Comparison of ENCODE assay signal across 23 cellular contexts in the genomic region with DNA sequence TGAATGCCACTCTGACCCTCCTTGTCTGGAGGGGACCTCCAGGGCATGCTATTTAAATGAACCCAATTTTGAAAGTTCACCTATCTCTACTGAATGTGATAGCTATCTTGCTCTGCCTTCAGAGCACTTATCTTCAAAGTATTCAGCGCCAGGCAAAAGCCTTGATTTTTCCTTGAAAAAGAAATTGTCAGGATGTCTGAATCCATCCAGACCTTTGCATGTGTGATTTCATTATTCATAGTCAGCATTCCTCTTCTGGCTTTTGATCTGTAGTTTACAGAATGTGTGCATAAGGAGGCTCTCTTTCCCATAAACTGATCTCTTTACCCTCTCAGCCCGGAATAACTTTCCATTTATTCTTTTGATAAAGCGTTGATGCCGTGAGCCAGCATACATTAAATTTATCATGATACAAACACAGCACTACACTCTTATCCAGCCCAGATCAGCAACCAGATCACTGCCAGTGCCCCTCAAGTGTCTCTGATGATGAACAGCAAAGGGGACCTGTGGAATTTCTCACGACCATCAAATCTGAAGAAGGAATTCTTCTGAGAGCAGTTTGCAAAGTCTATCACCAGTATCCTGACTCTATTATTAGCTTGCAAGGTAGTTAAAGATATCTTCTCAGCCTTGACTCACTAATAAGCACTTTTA.
DNase-seq lines count a peak whose midpoint lies in the region; ATAC-seq and TF ChIP-seq lines count a peak whose summit lies in the region.
"Had no signal": no experiment of that assay in that cellular context is flagged by ENCODE, and none has a peak within 500 bp of the region (broad histone marks: within the 10 kb centered on the region; RNA-seq: fewer than 3 reads in every experiment).

No MANE protein-coding gene starts in this region.

- H4K20me1 ChIP-seq in hepatocyte (ENCODE audit: insufficient read depth, poor library complexity, severe bottlenecking): no peaks in the 10 kb centered on the region
- no peaks in the 10 kb centered on the region for H4K20me1 ChIP-seq in smooth muscle cell (ENCODE audit: low read depth)

- no peak overlapping the region for H3K4me3 ChIP-seq in HUES6 (ENCODE audit: low read depth, low read length)
- H3K4me3 ChIP-seq in SJSA1: no peak overlapping the region
- no peak overlapping the region for H3K4me3 ChIP-seq in hepatocyte
- peak overlapping the region; percentile 15 for H3K4me3 ChIP-seq in smooth muscle cell
- H3K4me3 ChIP-seq: ascending aorta, esophagus squamous epithelium, suprapubic skin had no signal

- 48% methylated on average over 5 of the region's 5 CpGs for WGBS in hepatocyte (ENCODE audit: low lambda C conversion rate, missing lambda C conversion rate)
- WGBS in smooth muscle cell (ENCODE audit: low lambda C conversion rate): 23% methylated on average over 5 of the region's 5 CpGs

- DNase-seq in SJSA1 (ENCODE audit: low read depth in 1 of 2, low spot score in 2 of 2) (no peak), hepatocyte (ENCODE audit: low spot score) (no peak), smooth muscle cell (lab: John Stamatoyannopoulos, UW; ENCODE audit: unreplicated experiment) (no peak), DMS79 treated with DMSO at 0.1 percent for 48 hours (lab: John Stamatoyannopoulos, UW) (no peak)
- no peak for DNase-seq in activated CD4-positive, alpha-beta T cell treated with anti-CD3 and anti-CD28 coated beads, Interleukin-2, amount 50 U/mL, for 1 hour
- DNase-seq: activated CD4-positive, alpha-beta T cell treated with anti-CD3 and anti-CD28 coated beads, Interleukin-2, amount 10 ng/mL, durations not matched to agents 24 days and 14 days; CD8-positive, alpha-beta T cell; effector CD4-positive, alpha-beta T cell; esophagus squamous epithelium; Karpas-422; left colon; NCI-H1092; NCI-H2029; NCI-H2227 treated with DMSO at 0.1 percent for 48 hours; OCI-M1; SHP77 treated with DMSO at 0.1 percent for 48 hours; stimulated activated CD4-positive, alpha-beta T cell treated with anti-CD3 and anti-CD28 coated beads, Interleukin-1b, Interleukin-23, amount 100 ng/mL, for 48 hours; T-helper 17 cell had no signal

- no peaks in the 10 kb centered on the region for H3K9me2 ChIP-seq in hepatocyte (replicated peaks; ENCODE audit: insufficient read depth)

- peaks cover 16% of the 10 kb centered on the region; the same call in 1 of the 2 replicates for H3K4me1 ChIP-seq in HUES6 (ENCODE audit: control insufficient read depth, insufficient read depth, low read length)
- peaks cover 20% of the 10 kb centered on the region for H3K4me1 ChIP-seq in SJSA1 (replicated peaks)
- H3K4me1 ChIP-seq in hepatocyte (ENCODE audit: insufficient read depth): no peaks in the 10 kb centered on the region
- peaks cover 4% of the 10 kb centered on the region for H3K4me1 ChIP-seq in smooth muscle cell (ENCODE audit: low read depth)
- H3K4me1 ChIP-seq: ascending aorta, esophagus squamous epithelium, suprapubic skin had no signal

- H2AFZ ChIP-seq in hepatocyte: no peak overlapping the region
- peak overlapping the region; percentile 3 for H2AFZ ChIP-seq in smooth muscle cell (ENCODE audit: low read depth)

- no peaks in the 10 kb centered on the region for H3K9me3 ChIP-seq in HUES6 (ENCODE audit: control insufficient read depth, insufficient read depth, low read depth, low read length)
- no peaks in the 10 kb centered on the region for H3K9me3 ChIP-seq in SJSA1 (replicated peaks)
- no peaks in the 10 kb centered on the region for H3K9me3 ChIP-seq in hepatocyte (ENCODE audit: low read depth)
- H3K9me3 ChIP-seq in smooth muscle cell (replicated peaks; ENCODE audit: low read depth): no peaks in the 10 kb centered on the region
- H3K9me3 ChIP-seq: ascending aorta, esophagus squamous epithelium, suprapubic skin had no signal

- H3K36me3 ChIP-seq in HUES6 (ENCODE audit: control insufficient read depth, insufficient read depth, low read length) (no peaks in the 10 kb centered on the region), SJSA1 (no peaks in the 10 kb centered on the region), hepatocyte (replicated peaks; ENCODE audit: insufficient read depth, low read depth) (no peaks in the 10 kb centered on the region), smooth muscle cell (ENCODE audit: low read depth) (no peaks in the 10 kb centered on the region)
- H3K36me3 ChIP-seq: ascending aorta, esophagus squamous epithelium, suprapubic skin had no signal

- ATAC-seq in GM18867 (IDR thresholded peaks at IDR 0.05; ENCODE audit: unreplicated experiment): no peak
- ATAC-seq: activated naive CD4-positive, alpha-beta T cell treated with anti-CD3 and anti-CD28 coated beads, Interleukin-2, amount 50 U/mL, for 72 hours; CD8-positive, alpha-beta T cell; left colon; T-helper 17 cell had no signal

- H3K4me2 ChIP-seq in hepatocyte (peak overlapping the region; percentile 17), smooth muscle cell (peak overlapping the region; percentile 75)

- H3K27ac ChIP-seq in HUES6 (ENCODE audit: low read depth, low read length) (peak overlapping the region; percentile 4; the same call in 1 of the 2 replicates), SJSA1 (peak overlapping the region; percentile 86), hepatocyte (peak overlapping the region; percentile 42), smooth muscle cell (ENCODE audit: low read depth) (peak overlapping the region; percentile 66)
- H3K27ac ChIP-seq: ascending aorta, esophagus squamous epithelium, suprapubic skin had no signal

- H3K9ac ChIP-seq in HUES6 (ENCODE audit: low read length) (peak overlapping the region; percentile 38), smooth muscle cell (ENCODE audit: low read depth) (peak overlapping the region; percentile 65)

- H3F3A ChIP-seq in smooth muscle cell (ENCODE audit: low read depth): no peaks in the 10 kb centered on the region

- TF ChIP-seq CTCF in hepatocyte (IDR thresholded peaks at IDR 0.05; ENCODE audit: poor library complexity): no peak
- no peak for TF ChIP-seq CTCF in smooth muscle cell (IDR thresholded peaks at IDR 0.05; ENCODE audit: borderline replicate concordance, insufficient read depth, poor library complexity, severe bottlenecking)

- no peaks in the 10 kb centered on the region for H3K27me3 ChIP-seq in HUES6 (ENCODE audit: control insufficient read depth, insufficient read depth, low read length)
- H3K27me3 ChIP-seq in SJSA1 (replicated peaks): no peaks in the 10 kb centered on the region
- no peaks in the 10 kb centered on the region for H3K27me3 ChIP-seq in hepatocyte
- H3K27me3 ChIP-seq in smooth muscle cell (ENCODE audit: low read depth): no peaks in the 10 kb centered on the region
- H3K27me3 ChIP-seq: ascending aorta, esophagus squamous epithelium, suprapubic skin had no signal

- H3K79me2 ChIP-seq in hepatocyte: no peaks in the 10 kb centered on the region
- no peaks in the 10 kb centered on the region for H3K79me2 ChIP-seq in smooth muscle cell (ENCODE audit: low read depth)

Comparison
In these comparisons a context has a peak if more than half of its experiments do, and no peak if none do; other contexts are left out.
1. H3K27ac ChIP-seq: peak in every context shown above with its lines; median percentile 86 in SJSA1; 66 in smooth muscle cell; 42 in hepatocyte; 4 in HUES6.